In the genomic region with DNA sequence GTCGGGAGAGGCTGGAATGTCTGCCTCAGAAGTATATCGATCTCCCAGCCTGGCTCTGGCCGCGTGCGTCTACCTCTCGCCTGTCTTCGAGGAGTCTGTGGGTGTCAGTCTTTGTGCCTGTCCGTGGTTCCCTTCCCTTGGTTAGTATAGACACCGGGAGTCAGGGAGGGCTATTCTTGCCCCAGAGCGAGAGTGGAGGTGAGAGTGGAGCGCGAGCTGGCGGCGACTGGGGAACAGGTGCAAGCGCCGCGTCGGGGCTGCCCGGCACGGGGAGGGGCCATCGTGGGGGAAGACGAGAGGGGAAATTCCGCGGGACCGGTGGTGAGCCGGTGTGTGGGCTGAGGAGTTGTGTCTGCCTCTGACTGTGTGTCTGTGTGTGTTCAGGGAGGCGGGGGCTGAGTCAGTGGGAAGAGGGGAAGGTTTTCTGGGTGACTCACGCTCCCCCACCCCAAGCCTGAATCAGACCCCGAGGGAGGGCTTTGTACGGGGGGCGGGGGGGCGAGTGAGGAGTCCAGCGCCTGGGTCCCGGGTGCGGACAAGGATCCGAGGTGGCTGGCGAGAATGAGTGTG, we compare ENCODE assay signal across 8 cellular contexts.
DNase-seq lines count a peak whose midpoint lies in the region; ATAC-seq lines count a peak whose summit lies in the region.

No MANE protein-coding gene starts in this region.

- H3K4me3 Mint-ChIP-seq in T-helper 1 cell treated with Interleukin-12 subunit alpha and Interleukin-12 subunit beta and Interleukin-4 antibody, amounts not matched to agents 30 μg/mL and 1 μg/mL, for 36 hours = peak overlapping the region; percentile 94

- ATAC-seq in HG03342 (IDR thresholded peaks at IDR 0.05; ENCODE audit: unreplicated experiment) = peak; percentile 22

- H3K4me3 ChIP-seq in skeletal muscle cell (ENCODE audit: low read depth, low read length) = peak overlapping the region; percentile 71

- H3K27ac Mint-ChIP-seq in T-helper 1 cell treated with Interleukin-12 subunit alpha and Interleukin-12 subunit beta and Interleukin-4 antibody, amounts not matched to agents 30 μg/mL and 1 μg/mL, for 36 hours = peak overlapping the region; percentile 96

- DNase-seq in NCI-H1092 treated with DMSO at 0.1 percent for 48 hours (lab: John Stamatoyannopoulos, UW) = peak; percentile 51
- DNase-seq in NCI-H1092 (lab: John Stamatoyannopoulos, UW) = no peak
- DNase-seq in anterior cingulate cortex (lab: John Stamatoyannopoulos, UW) = peak in 33 of 58 donors; percentile 37 to 87 (median 65)
- peak in 28 of 51 donors; percentile 36 to 92 (median 68) for DNase-seq in hypothalamus (lab: John Stamatoyannopoulos, UW)
- DNase-seq in skeletal muscle cell (ENCODE audit: low read depth) = peak; percentile 87
- no peak for DNase-seq in DMS153 treated with DMSO at 0.1 percent for 48 hours (lab: John Stamatoyannopoulos, UW; ENCODE audit: unreplicated experiment)

- H3K27me3 Mint-ChIP-seq in T-helper 1 cell treated with Interleukin-12 subunit alpha and Interleukin-12 subunit beta and Interleukin-4 antibody, amounts not matched to agents 30 μg/mL and 1 μg/mL, for 36 hours (ENCODE audit: low read depth) = no peaks in the 10 kb centered on the region

- peaks cover 20% of the 10 kb centered on the region for H3K36me3 Mint-ChIP-seq in T-helper 1 cell treated with Interleukin-12 subunit alpha and Interleukin-12 subunit beta and Interleukin-4 antibody, amounts not matched to agents 30 μg/mL and 1 μg/mL, for 36 hours (ENCODE audit: low read depth)

- peaks cover 55% of the 10 kb centered on the region for H3K4me1 Mint-ChIP-seq in T-helper 1 cell treated with Interleukin-12 subunit alpha and Interleukin-12 subunit beta and Interleukin-4 antibody, amounts not matched to agents 30 μg/mL and 1 μg/mL, for 36 hours (ENCODE audit: low read depth)

- no peaks in the 10 kb centered on the region for H3K9me3 Mint-ChIP-seq in T-helper 1 cell treated with Interleukin-12 subunit alpha and Interleukin-12 subunit beta and Interleukin-4 antibody, amounts not matched to agents 30 μg/mL and 1 μg/mL, for 36 hours

Comparison
In these comparisons a context has a peak if more than half of its experiments do, and no peak if none do; other contexts are left out.
1. DNase-seq: peak in NCI-H1092 treated with DMSO at 0.1 percent for 48 hours (single experiment), anterior cingulate cortex (33 of 58), hypothalamus (28 of 51) and skeletal muscle cell (single experiment); none in NCI-H1092 (single experiment) and DMS153 treated with DMSO at 0.1 percent for 48 hours (single experiment).